ENCODE assay signal across 8 cellular contexts in the genomic region with DNA sequence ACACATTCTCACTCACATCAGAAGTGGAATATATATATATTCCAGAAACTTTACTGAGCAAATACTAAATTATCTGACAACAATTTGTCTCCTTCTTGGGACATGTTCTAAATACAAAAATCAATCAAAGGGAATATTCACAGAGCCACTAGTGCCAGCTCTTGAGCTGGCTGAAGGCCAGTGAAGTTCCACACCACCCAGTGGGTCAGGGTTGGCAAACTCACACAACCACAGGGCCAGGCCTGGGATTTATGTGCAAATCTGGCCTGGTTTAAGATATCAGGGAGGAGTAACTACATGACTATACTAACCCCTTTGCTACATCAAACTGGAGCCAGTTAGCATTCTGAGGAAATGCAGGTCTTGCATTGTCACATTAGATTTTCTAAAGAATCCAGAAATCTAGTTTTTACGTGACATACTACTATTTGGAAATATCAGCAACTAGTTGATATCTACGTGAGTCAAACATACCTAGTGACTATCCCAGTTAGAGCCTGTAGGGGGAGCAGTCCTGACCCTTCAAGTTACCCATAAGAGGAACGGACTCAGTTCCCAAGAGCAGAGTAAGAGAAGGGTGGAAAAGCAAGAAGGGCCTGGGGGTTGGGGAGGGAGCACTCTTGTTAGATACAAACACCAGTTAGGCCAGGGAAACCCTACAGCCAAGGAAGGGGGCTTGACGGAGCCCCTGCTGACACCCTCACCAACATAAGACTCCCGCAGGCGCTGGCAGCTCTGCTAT.
DNase-seq lines count a peak whose midpoint lies in the region; ATAC-seq and TF ChIP-seq lines count a peak whose summit lies in the region.

No MANE protein-coding gene starts in this region.

- H3K9me3 ChIP-seq in aorta (ENCODE audit: control insufficient read depth, low read length), result no peaks in the 10 kb centered on the region

- peak; percentile 82 for TF ChIP-seq CTCF in C4-2B (conservative IDR thresholded peaks at IDR 0.05)
- peak; percentile 32; the same call in 1 of the 2 replicates for TF ChIP-seq CTCF in RWPE1 (conservative IDR thresholded peaks at IDR 0.05; ENCODE audit: low read depth)

- H3K27ac ChIP-seq in C4-2B, result no peak overlapping the region
- no peak overlapping the region for H3K27ac ChIP-seq in RWPE1
- H3K27ac ChIP-seq in aorta (ENCODE audit: low read depth in 1 of 2, low read length in 2 of 2), result no peak overlapping the region

- no peaks in the 10 kb centered on the region for H3K4me1 ChIP-seq in aorta (ENCODE audit: control insufficient read depth in 1 of 2, insufficient read depth in 2 of 2, low read length in 2 of 2)

- H3K27me3 ChIP-seq in H7 (ENCODE audit: control insufficient read depth, insufficient read depth, low read length) (no peaks in the 10 kb centered on the region), aorta (ENCODE audit: control insufficient read depth in 1 of 2, insufficient read depth in 2 of 2, low read length in 1 of 2) (no peaks in the 10 kb centered on the region)

- CTCF ChIA-PET in RWPE1 (lab: Yijun Ruan, JAX), result interaction anchor here (0.6 kb wide), 1 partner anchor 1190 kb away, joined by 3 read pairs; no protein-coding TSS in a partner anchor

- intact Hi-C loops in aorta (cut with DNase I), result no loop called here

- H3K4me3 ChIP-seq in H7 (ENCODE audit: insufficient read depth, low read depth, low read length), result 0 out of 2 replicates have a peak overlapping the region, but pooled peaks have one; percentile 8
- no peak overlapping the region for H3K4me3 ChIP-seq in aorta (ENCODE audit: low read length in 2 of 2)

- POLR2A ChIA-PET in RWPE1 (lab: Yijun Ruan, JAX; ENCODE audit: low non-redundant PET), result no interaction called here

- DNase-seq in H7 (peak; percentile 48), RWPE1 (ENCODE audit: low spot score) (no peak), iris pigment epithelial cell (ENCODE audit: low read depth) (peak; percentile 12), glomerular visceral epithelial cell (ENCODE audit: extremely low spot score) (no peak), aorta (no peak), hypothalamus (lab: John Stamatoyannopoulos, UW) (no peak)
- no peak for DNase-seq in activated naive CD4-positive, alpha-beta T cell treated with anti-CD3 and anti-CD28 coated beads, Interleukin-2, amount 50 U/mL, for 16 hours

- H3K36me3 ChIP-seq in H7 (replicated peaks; ENCODE audit: control insufficient read depth, insufficient read depth, low read length), result no peaks in the 10 kb centered on the region
- peaks cover 0 to 5% of the 10 kb centered on the region in 2 donors for H3K36me3 ChIP-seq in aorta (ENCODE audit: control insufficient read depth in 1 of 2, insufficient read depth in 2 of 2, low read length in 1 of 2)

- WGBS in aorta, 2 donors, result 73 to 86% methylated on average over 6 of the region's 6 CpGs

- ATAC-seq in aorta (ENCODE audit: low FRiP score), result no peak

Comparison
In these comparisons a context has a peak if more than half of its experiments do, and no peak if none do; other contexts are left out.
1. DNase-seq: peak in H7 (single experiment) and iris pigment epithelial cell (single experiment); none in RWPE1 (single experiment), glomerular visceral epithelial cell (single experiment), aorta (0 of 2), hypothalamus (0 of 51) and activated naive CD4-positive, alpha-beta T cell treated with anti-CD3 and anti-CD28 coated beads, Interleukin-2, amount 50 U/mL, for 16 hours (single experiment).